22 cellular contexts compared by ENCODE assay signal in the genomic region with DNA sequence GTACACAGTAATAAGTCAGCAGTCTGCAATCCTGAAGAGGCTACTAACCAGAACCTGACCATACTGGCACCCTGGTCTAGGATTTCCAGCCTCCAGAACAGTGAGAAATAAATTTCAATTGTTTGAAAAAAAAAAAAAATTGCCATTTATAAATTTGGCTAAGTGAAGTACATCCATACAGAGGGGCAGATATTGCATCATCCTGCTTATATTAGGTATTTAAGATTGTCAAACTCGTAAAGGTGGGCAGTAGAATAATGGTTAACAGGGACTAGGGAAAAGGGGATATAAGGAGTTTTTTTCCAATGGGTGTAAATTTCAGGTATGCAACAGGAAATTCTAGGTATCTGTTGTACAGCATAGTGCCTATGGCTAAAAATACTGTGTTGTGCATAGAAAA.
DNase-seq lines count a peak whose midpoint lies in the region; ATAC-seq, FAIRE-seq and TF ChIP-seq lines count a peak whose summit lies in the region.
"Had no signal": no experiment of that assay in that cellular context is flagged by ENCODE, and none has a peak within 500 bp of the region (broad histone marks: within the 10 kb centered on the region; RNA-seq: fewer than 3 reads in every experiment).

No MANE protein-coding gene starts in this region.

- H3K27ac Mint-ChIP-seq in glutamatergic neuron (ENCODE audit: unreplicated experiment) = peak overlapping the region; percentile 87
- H3K27ac Mint-ChIP-seq: B cell; CD4-positive, alpha-beta T cell; CD8-positive, alpha-beta T cell had no signal

- TF ChIP-seq EP300 in HepG2 (IDR thresholded peaks at IDR 0.05; ENCODE audit: low read depth in 2 of 2, low read length in 2 of 2) = no peak
- TF ChIP-seq EP300 in HepG2 (CRISPR knock-in tag; IDR thresholded peaks at IDR 0.05; ENCODE audit: borderline replicate concordance) = no peak
- no peak for TF ChIP-seq EP300 in Ishikawa (IDR thresholded peaks at IDR 0.05; ENCODE audit: borderline replicate concordance)

- BruUV-seq in HepG2 (replicated peaks; lab: Mats Ljungman, UMichigan) = no TSS peak

- H3K4me3 ChIP-seq in HepG2 (replicated peaks in 1 of 3; ENCODE audit: insufficient read depth in 1 of 3, low read depth in 2 of 3, low read length in 3 of 3) (no peak overlapping the region), right lobe of liver (no peak overlapping the region)
- H3K4me3 ChIP-seq: A549; BLaER1 treated with 17β-estradiol and CSF1 and Interleukin-3, amounts not matched to agents 10 nM and 100 nM; GM12878 had no signal

- H3K27me3 Mint-ChIP-seq in glutamatergic neuron (ENCODE audit: unreplicated experiment) = peaks cover 4% of the 10 kb centered on the region
- H3K27me3 Mint-ChIP-seq: B cell; CD4-positive, alpha-beta T cell had no signal

- H3K9me3 ChIP-seq in HepG2 (ENCODE audit: low read length) (no peaks in the 10 kb centered on the region), right lobe of liver (no peaks in the 10 kb centered on the region)
- H3K9me3 ChIP-seq: A549, Caco-2 had no signal

- H3K27ac ChIP-seq in HepG2 (ENCODE audit: extremely low read length, insufficient read depth, low read length) (no peak overlapping the region), right lobe of liver (no peak overlapping the region)
- H3K27ac ChIP-seq: 22Rv1; A549; BLaER1 treated with 17β-estradiol and CSF1 and Interleukin-3, amounts not matched to agents 10 nM and 100 nM; C4-2B had no signal

- FAIRE-seq in HepG2 (lab: Jason Lieb, UNC) = no peak
- FAIRE-seq: A549, GM12878, GM12892, GM18507 had no signal

- 18% methylated on average over 1 of the region's 1 CpG for WGBS in HepG2 (ENCODE audit: low lambda C conversion rate)
- WGBS in right lobe of liver (ENCODE audit: insufficient coverage, low coverage, low lambda C conversion rate, missing lambda C conversion rate) = 42% methylated on average over 1 of the region's 1 CpG

- H3K9me3 Mint-ChIP-seq in glutamatergic neuron (ENCODE audit: unreplicated experiment) = peaks cover 6% of the 10 kb centered on the region

- H3K36me3 Mint-ChIP-seq in glutamatergic neuron (ENCODE audit: unreplicated experiment) = no peaks in the 10 kb centered on the region
- H3K36me3 Mint-ChIP-seq: CD8-positive, alpha-beta T cell had no signal

- no peak for DNase-seq in HepG2 (ENCODE audit: low spot score)
- DNase-seq in right lobe of liver = no peak
- DNase-seq in glutamatergic neuron = no peak
- DNase-seq in DMS79 treated with DMSO at 0.1 percent for 48 hours (lab: John Stamatoyannopoulos, UW) = no peak
- no peak for DNase-seq in HuH-7.5 (ENCODE audit: low spot score)
- DNase-seq: AML-193; Caco-2; Calu3; CD4-positive, alpha-beta T cell; CD8-positive, alpha-beta T cell; DND-41; EL; GDM1 had no signal

- TF ChIP-seq POLR2A in HepG2 (IDR thresholded peaks at IDR 0.05; ENCODE audit: insufficient read depth in 1 of 2, low read depth in 2 of 2, low read length in 2 of 2) (no peak), right lobe of liver (IDR thresholded peaks at IDR 0.05) (no peak)

- CTCF ChIA-PET in HepG2 (lab: Yijun Ruan, JAX; ENCODE audit: low intra/inter-chr PET ratio, low total read pairs) = no interaction called here

- H3K4me1 ChIP-seq in HepG2 (ENCODE audit: insufficient read depth, low read length) = no peaks in the 10 kb centered on the region
- H3K4me1 ChIP-seq in right lobe of liver = no peaks in the 10 kb centered on the region
- H3K4me1 ChIP-seq: A549; BLaER1 treated with 17β-estradiol and CSF1 and Interleukin-3, amounts not matched to agents 10 nM and 100 nM; Caco-2 had no signal

- no peak overlapping the region for H3K4me2 ChIP-seq in HepG2 (ENCODE audit: low read depth, low read length)
- H3K4me2 ChIP-seq: A549; BLaER1 treated with 17β-estradiol and CSF1 and Interleukin-3, amounts not matched to agents 10 nM and 100 nM had no signal

- H3K36me3 ChIP-seq in HepG2 (replicated peaks in 1 of 2; ENCODE audit: control insufficient read depth in 1 of 2, insufficient read depth in 2 of 2, low read length in 2 of 2) (no peaks in the 10 kb centered on the region), right lobe of liver (no peaks in the 10 kb centered on the region)
- H3K36me3 ChIP-seq: BLaER1 treated with 17β-estradiol and CSF1 and Interleukin-3, amounts not matched to agents 10 nM and 100 nM had no signal

- no peaks in the 10 kb centered on the region for H3K79me2 ChIP-seq in HepG2 (ENCODE audit: insufficient read depth, low read length)

- in situ Hi-C loops in HepG2 (cut with HindIII; ENCODE audit: extremely low pct_ligation_motif_present, low pct_unique_long_range_greater_than_20kb) = no loop called here

- intact Hi-C loops in HepG2 (cut with micrococcal nuclease; ENCODE audit: unreplicated experiment) = no loop called here
- intact Hi-C loops in right lobe of liver (cut with DNase I) = no loop called here

- H3K4me1 Mint-ChIP-seq in glutamatergic neuron (ENCODE audit: low read depth, unreplicated experiment) = peaks cover 6% of the 10 kb centered on the region
- H3K4me1 Mint-ChIP-seq: B cell had no signal

- POLR2A ChIA-PET in HepG2 (lab: Yijun Ruan, JAX) = no interaction called here

- no peak for TF ChIP-seq CTCF in HepG2 (CRISPR knock-in tag; IDR thresholded peaks at IDR 0.05)
- no peak for TF ChIP-seq CTCF in right lobe of liver (IDR thresholded peaks at IDR 0.05)
- no peak for TF ChIP-seq CTCF in glutamatergic neuron (IDR thresholded peaks at IDR 0.05; ENCODE audit: partially characterized antibody, unreplicated experiment)

- no peaks in the 10 kb centered on the region for H4K20me1 ChIP-seq in HepG2 (ENCODE audit: insufficient read depth, low read length)
- H4K20me1 ChIP-seq: BLaER1 treated with 17β-estradiol and CSF1 and Interleukin-3, amounts not matched to agents 10 nM and 100 nM had no signal

- H2AFZ ChIP-seq in HepG2 (ENCODE audit: low read length) = no peak overlapping the region

- TF ChIP-seq RAD21 in HepG2 (CRISPR knock-in tag; IDR thresholded peaks at IDR 0.05) (no peak), Ishikawa (IDR thresholded peaks at IDR 0.05; ENCODE audit: low read depth) (no peak)

- ATAC-seq in HepG2 (no peak), right lobe of liver (no peak)
- ATAC-seq: A549; CD8-positive, alpha-beta T cell; GM12878 had no signal

- H3K4me3 Mint-ChIP-seq in glutamatergic neuron (ENCODE audit: unreplicated experiment) = peak overlapping the region; percentile 28
- H3K4me3 Mint-ChIP-seq: B cell; CD4-positive, alpha-beta T cell; CD8-positive, alpha-beta T cell had no signal

- H3K9ac ChIP-seq in HepG2 (ENCODE audit: insufficient read depth, low read depth, low read length) = no peak overlapping the region
- H3K9ac ChIP-seq: BLaER1 treated with 17β-estradiol and CSF1 and Interleukin-3, amounts not matched to agents 10 nM and 100 nM had no signal

- H3K27me3 ChIP-seq in HepG2 (ENCODE audit: control insufficient read depth in 1 of 2, insufficient read depth in 2 of 2, low read length in 2 of 2) (no peaks in the 10 kb centered on the region), right lobe of liver (no peaks in the 10 kb centered on the region)
- H3K27me3 ChIP-seq: BLaER1 treated with 17β-estradiol and CSF1 and Interleukin-3, amounts not matched to agents 10 nM and 100 nM had no signal

TF ChIP-seq in HepG2, 621 proteins besides CTCF, POLR2A, EP300 and RAD21:
- no peak for TF ChIP-seq ZSCAN30 (CRISPR knock-in tag; IDR thresholded peaks at IDR 0.05)
- TF ChIP-seq CEBPB (IDR thresholded peaks at IDR 0.05; ENCODE audit: borderline replicate concordance, low read depth, low read length) = peak; percentile 25; the same call in 1 of the 2 replicates
TF ChIP-seq in HepG2: peak in this region for 1.

TF ChIP-seq in Ishikawa, 13 proteins besides CTCF, POLR2A, EP300 and RAD21:
- TF ChIP-seq CEBPB (IDR thresholded peaks at IDR 0.05) (0 out of 2 replicates have a peak, but pooled peaks have one; percentile 4), TCF12 (IDR thresholded peaks at IDR 0.05; ENCODE audit: low read depth) (no peak), ZBTB7A (IDR thresholded peaks at IDR 0.05; ENCODE audit: low read depth) (no peak), FOXM1 (IDR thresholded peaks at IDR 0.05; ENCODE audit: borderline replicate concordance, low read depth) (no peak)
- TF ChIP-seq, protein P1, sequence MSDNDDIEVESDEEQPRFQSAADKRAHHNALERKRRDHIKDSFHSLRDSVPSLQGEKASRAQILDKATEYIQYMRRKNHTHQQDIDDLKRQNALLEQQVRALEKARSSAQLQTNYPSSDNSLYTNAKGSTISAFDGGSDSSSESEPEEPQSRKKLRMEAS (IDR thresholded peaks at IDR 0.05) = no peak
TF ChIP-seq in Ishikawa: peak in this region for 1.
